Comparison of ENCODE assay signal across 8 cellular contexts in genomic region chr20:62929051-62929538, GRCh38. TPM values are rescaled to one million over a fixed set of nuclear protein-coding genes. Genes with fewer than 3 reads are reported as not detected.
A peak's percentile ranks its signal among the peaks of the same experiment; 100 is the strongest.
DNase-seq lines count a peak whose midpoint lies in the region; ATAC-seq and TF ChIP-seq lines count a peak whose summit lies in the region.

No MANE protein-coding gene starts in this region.

- H3K9me3 Mint-ChIP-seq in CD8-positive, alpha-beta memory T cell = no peaks in the 10 kb centered on the region
- no peaks in the 10 kb centered on the region for H3K9me3 Mint-ChIP-seq in naive thymus-derived CD8-positive, alpha-beta T cell

- H3K4me1 Mint-ChIP-seq in CD8-positive, alpha-beta memory T cell = peaks cover 47 to 57% (median 52%) of the 10 kb centered on the region in 3 donors
- H3K4me1 Mint-ChIP-seq in naive thymus-derived CD8-positive, alpha-beta T cell = peaks cover 32 to 68% (median 58%) of the 10 kb centered on the region in 4 donors

- H3K4me3 Mint-ChIP-seq in CD8-positive, alpha-beta memory T cell = peak overlapping the region; percentile 91 to 98 (median 94)
- peak overlapping the region; percentile 91 to 98 (median 94) for H3K4me3 Mint-ChIP-seq in naive thymus-derived CD8-positive, alpha-beta T cell

- peak overlapping the region; percentile 53 for H3K27ac ChIP-seq in CD8-positive, alpha-beta memory T cell (ENCODE audit: low read depth, low read length)
- H3K27ac ChIP-seq in vagina = peak overlapping the region; percentile 79

- CTCF ChIA-PET in CD8-positive, alpha-beta memory T cell (lab: Charles Lee) = interaction anchor here (0.8 to 4.5 kb wide), 2 partner anchors 8 kb away, joined by 3 to 38 read pairs; partner anchors contain the start of gene GID8

- peaks cover 0 to 27% (median 0%) of the 10 kb centered on the region in 3 donors for H3K36me3 Mint-ChIP-seq in CD8-positive, alpha-beta memory T cell
- peaks cover 0 to 8% (median 0%) of the 10 kb centered on the region in 3 donors for H3K36me3 Mint-ChIP-seq in naive thymus-derived CD8-positive, alpha-beta T cell

- intact Hi-C loops in vagina (cut with DNase I) = no loop called here

- H3K4me3 ChIP-seq in CD8-positive, alpha-beta memory T cell (ENCODE audit: low read length) = peak overlapping the region; percentile 90
- H3K4me3 ChIP-seq in fibroblast of pulmonary artery (replicated peaks; ENCODE audit: low read depth, low read length) = peak overlapping the region; percentile 56
- peak overlapping the region; percentile 52 to 54 for H3K4me3 ChIP-seq in vagina

- peak; percentile 34 to 68 (median 51) for DNase-seq in CD8-positive, alpha-beta memory T cell
- DNase-seq in NOMO-1 treated with DMSO at 0.1 percent for 48 hours (lab: John Stamatoyannopoulos, UW; ENCODE audit: unreplicated experiment) (peak; percentile 50), fibroblast of pulmonary artery (ENCODE audit: low read depth) (peak; percentile 52), vagina (ENCODE audit: extremely low spot score in 2 of 2) (no peak), OCI-M2 (lab: John Stamatoyannopoulos, UW; ENCODE audit: unreplicated experiment) (no peak)
- peak; percentile 58 for DNase-seq in activated T-helper 9 cell treated with anti-CD3 and anti-CD28 coated beads, Interleukin-2, amount 50 U/mL, for 16 hours (ENCODE audit: low read depth)
- DNase-seq in naive thymus-derived CD8-positive, alpha-beta T cell = peak in 6 of 10 donors; percentile 30 to 56 (median 41)

- peak; percentile 9 to 34 for ATAC-seq in naive thymus-derived CD8-positive, alpha-beta T cell
- no peak for ATAC-seq in HG02970 (IDR thresholded peaks at IDR 0.05; ENCODE audit: low FRiP score, unreplicated experiment)

- TF ChIP-seq POLR2A in vagina (IDR thresholded peaks at IDR 0.05) = no peak

- POLR2A ChIA-PET in CD8-positive, alpha-beta memory T cell (lab: Charles Lee) = no interaction called here
- POLR2A ChIA-PET in naive thymus-derived CD8-positive, alpha-beta T cell (lab: Charles Lee) = interaction anchor here (1.2 to 6.3 kb wide), 5 partner anchors 8 to 67 kb away, joined by 4 to 111 read pairs (median 34); partner anchors contain the start of genes GID8, SLC17A9 and TCFL5

- H3K27me3 Mint-ChIP-seq in CD8-positive, alpha-beta memory T cell = peaks cover 0 to 1% of the 10 kb centered on the region in 2 donors
- H3K27me3 Mint-ChIP-seq in naive thymus-derived CD8-positive, alpha-beta T cell = no peaks in the 10 kb centered on the region

- no peaks in the 10 kb centered on the region for H3K27me3 ChIP-seq in CD8-positive, alpha-beta memory T cell (ENCODE audit: insufficient read depth, low read length, poor library complexity, severe bottlenecking)
- no peaks in the 10 kb centered on the region for H3K27me3 ChIP-seq in vagina

- TF ChIP-seq CTCF in fibroblast of pulmonary artery (IDR thresholded peaks at IDR 0.05; ENCODE audit: low read length, missing control alignments) (no peak), vagina (IDR thresholded peaks at IDR 0.05) (no peak)

- H3K9me3 ChIP-seq in CD8-positive, alpha-beta memory T cell (ENCODE audit: low read length) = no peaks in the 10 kb centered on the region
- H3K9me3 ChIP-seq in vagina = no peaks in the 10 kb centered on the region

- H3K36me3 ChIP-seq in CD8-positive, alpha-beta memory T cell (ENCODE audit: insufficient read depth, low read length) = no peaks in the 10 kb centered on the region
- H3K36me3 ChIP-seq in vagina = no peaks in the 10 kb centered on the region

- peak overlapping the region; percentile 86 to 98 (median 94) for H3K27ac Mint-ChIP-seq in CD8-positive, alpha-beta memory T cell
- H3K27ac Mint-ChIP-seq in naive thymus-derived CD8-positive, alpha-beta T cell = peak overlapping the region; percentile 85 to 97 (median 91)

- H3K4me1 ChIP-seq in CD8-positive, alpha-beta memory T cell (ENCODE audit: insufficient read depth, low read length) = peaks cover 40% of the 10 kb centered on the region
- H3K4me1 ChIP-seq in vagina = peaks cover 54% of the 10 kb centered on the region

RNA-seq across cellular contexts. Expression of gene DIDO1, which starts 2.8 kb away (rescaled TPM):
- 10 to 100 TPM; 55.3 to 57.3 TPM for total RNA-seq in CD8-positive, alpha-beta memory T cell
- 39.0 TPM for polyA plus RNA-seq in CD8-positive, alpha-beta memory T cell
- total RNA-seq in naive thymus-derived CD8-positive, alpha-beta T cell = 100 to 1,000 TPM; 125 to 132 TPM
- polyA plus RNA-seq in naive thymus-derived CD8-positive, alpha-beta T cell = 10 to 100 TPM; 26.8 to 45.8 (median 39.7) TPM
- 58.7 TPM for total RNA-seq in vagina

RNA-seq across cellular contexts. Expression of gene GID8, which starts 8.9 kb away (rescaled TPM):
- total RNA-seq in CD8-positive, alpha-beta memory T cell = 10 to 100 TPM; 44.9 to 45.5 TPM
- polyA plus RNA-seq in CD8-positive, alpha-beta memory T cell = 19.0 TPM
- total RNA-seq in naive thymus-derived CD8-positive, alpha-beta T cell = 10 to 100 TPM; 57.7 to 61.2 TPM
- polyA plus RNA-seq in naive thymus-derived CD8-positive, alpha-beta T cell = 10 to 100 TPM; 20.2 to 24.4 (median 21.1) TPM
- total RNA-seq in vagina = 30.2 TPM

RNA-seq across cellular contexts. Expression of gene SLC17A9, which starts 23.4 kb away (rescaled TPM):
- total RNA-seq in CD8-positive, alpha-beta memory T cell = 10 to 100 TPM; 26.4 to 26.8 TPM
- 1.0 TPM for polyA plus RNA-seq in CD8-positive, alpha-beta memory T cell
- total RNA-seq in naive thymus-derived CD8-positive, alpha-beta T cell = 10 to 100 TPM; 11.3 TPM
- 1 to 10 TPM; 1.2 to 2.0 (median 1.5) TPM for polyA plus RNA-seq in naive thymus-derived CD8-positive, alpha-beta T cell
- total RNA-seq in vagina = 2.5 TPM

Comparison
In these comparisons a context has a peak if more than half of its experiments do, and no peak if none do; other contexts are left out.
1. DNase-seq: peak in CD8-positive, alpha-beta memory T cell (5 of 5), NOMO-1 treated with DMSO at 0.1 percent for 48 hours (single experiment), activated T-helper 9 cell treated with anti-CD3 and anti-CD28 coated beads, Interleukin-2, amount 50 U/mL, for 16 hours (single experiment), fibroblast of pulmonary artery (single experiment) and naive thymus-derived CD8-positive, alpha-beta T cell (6 of 10); none in vagina (0 of 2) and OCI-M2 (single experiment).
2. Peak in every context shown above with its lines, with median percentiles within 50 percentile points of each other: H3K4me3 ChIP-seq.